3 cellular contexts compared by ENCODE assay signal in the genomic region with DNA sequence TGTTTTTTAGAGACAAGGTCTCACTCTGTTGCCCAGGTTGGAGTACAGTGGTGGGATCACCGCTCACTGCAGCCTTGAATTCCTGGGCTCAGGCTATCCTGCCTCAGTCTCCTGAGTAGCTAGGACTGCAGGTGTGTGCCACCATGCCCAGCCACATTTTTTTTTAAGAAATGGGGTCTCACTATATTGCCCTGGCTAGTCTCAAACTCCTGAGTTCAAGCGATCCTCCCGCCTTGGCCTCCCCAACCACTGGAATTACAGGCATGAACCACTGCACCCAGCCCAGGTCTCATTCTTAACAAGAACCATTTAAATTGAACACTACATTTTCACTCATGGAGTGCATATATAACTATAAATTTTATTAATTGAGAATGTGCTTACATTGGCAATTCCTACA.
TF ChIP-seq lines count a peak whose summit lies in the region.

No MANE protein-coding gene starts in this region.

TF ChIP-seq in HEK293, 187 proteins besides CTCF, POLR2A, EP300 and RAD21:
- TF ChIP-seq ZNF239 (tag by site-specific recombination; IDR thresholded peaks at IDR 0.05) (no peak), ZNF146 (tag by site-specific recombination; IDR thresholded peaks at IDR 0.05) (no peak), ZNF121 (tag by site-specific recombination; IDR thresholded peaks at IDR 0.05) (peak; percentile 77), ZNF510 (tag by site-specific recombination; IDR thresholded peaks at IDR 0.05; ENCODE audit: insufficient replicate concordance) (no peak)

TF ChIP-seq in IMR-90, 13 proteins besides CTCF, POLR2A, EP300 and RAD21:
- TF ChIP-seq MAFK (IDR thresholded peaks at IDR 0.05; ENCODE audit: low read depth, low read length): 0 out of 2 replicates have a peak, but pooled peaks have one; percentile 3
- TF ChIP-seq, protein P1, sequence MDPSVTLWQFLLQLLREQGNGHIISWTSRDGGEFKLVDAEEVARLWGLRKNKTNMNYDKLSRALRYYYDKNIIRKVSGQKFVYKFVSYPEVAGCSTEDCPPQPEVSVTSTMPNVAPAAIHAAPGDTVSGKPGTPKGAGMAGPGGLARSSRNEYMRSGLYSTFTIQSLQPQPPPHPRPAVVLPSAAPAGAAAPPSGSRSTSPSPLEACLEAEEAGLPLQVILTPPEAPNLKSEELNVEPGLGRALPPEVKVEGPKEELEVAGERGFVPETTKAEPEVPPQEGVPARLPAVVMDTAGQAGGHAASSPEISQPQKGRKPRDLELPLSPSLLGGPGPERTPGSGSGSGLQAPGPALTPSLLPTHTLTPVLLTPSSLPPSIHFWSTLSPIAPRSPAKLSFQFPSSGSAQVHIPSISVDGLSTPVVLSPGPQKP (IDR thresholded peaks at IDR 0.05; ENCODE audit: borderline replicate concordance, low read depth, low read length): no peak
- TF ChIP-seq RFX5 (IDR thresholded peaks at IDR 0.05; ENCODE audit: low read depth, low read length): no peak
- TF ChIP-seq BHLHE40 (IDR thresholded peaks at IDR 0.05; ENCODE audit: low read depth, low read length): no peak
TF ChIP-seq in IMR-90: peak in this region for 1.

TF ChIP-seq in K562, 482 proteins besides CTCF, POLR2A, EP300 and RAD21:
- TF ChIP-seq POLR2AphosphoS5 (IDR thresholded peaks at IDR 0.05; ENCODE audit: control insufficient read depth, insufficient read depth, low read depth, low read length): no peak
- TF ChIP-seq ZNF316 (IDR thresholded peaks at IDR 0.05): peak; percentile 22; the same call in 1 of the 2 replicates
- peak; percentile 71; the same call in 1 of the 2 replicates for TF ChIP-seq ZNF121 (CRISPR knock-in tag; conservative IDR thresholded peaks at IDR 0.05)
- TF ChIP-seq, protein P2, sequence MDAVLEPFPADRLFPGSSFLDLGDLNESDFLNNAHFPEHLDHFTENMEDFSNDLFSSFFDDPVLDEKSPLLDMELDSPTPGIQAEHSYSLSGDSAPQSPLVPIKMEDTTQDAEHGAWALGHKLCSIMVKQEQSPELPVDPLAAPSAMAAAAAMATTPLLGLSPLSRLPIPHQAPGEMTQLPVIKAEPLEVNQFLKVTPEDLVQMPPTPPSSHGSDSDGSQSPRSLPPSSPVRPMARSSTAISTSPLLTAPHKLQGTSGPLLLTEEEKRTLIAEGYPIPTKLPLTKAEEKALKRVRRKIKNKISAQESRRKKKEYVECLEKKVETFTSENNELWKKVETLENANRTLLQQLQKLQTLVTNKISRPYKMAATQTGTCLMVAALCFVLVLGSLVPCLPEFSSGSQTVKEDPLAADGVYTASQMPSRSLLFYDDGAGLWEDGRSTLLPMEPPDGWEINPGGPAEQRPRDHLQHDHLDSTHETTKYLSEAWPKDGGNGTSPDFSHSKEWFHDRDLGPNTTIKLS (IDR thresholded peaks at IDR 0.05; ENCODE audit: borderline replicate concordance, low read depth): no peak
TF ChIP-seq in K562: peak in this region for 2.
